8 cellular contexts compared by ENCODE assay signal in genomic region chr7:150406311-150406564, GRCh38. TPM values are rescaled to one million over a fixed set of nuclear protein-coding genes. Genes with fewer than 3 reads are reported as not detected.
DNase-seq lines count a peak whose midpoint lies in the region; ATAC-seq and TF ChIP-seq lines count a peak whose summit lies in the region.

No MANE protein-coding gene starts in this region.

- peak overlapping the region; percentile 99 for H2AFZ ChIP-seq in parathyroid adenoma

- ATAC-seq in Panc1, result no peak
- no peak for ATAC-seq in HG03571 (IDR thresholded peaks at IDR 0.05; ENCODE audit: unreplicated experiment)

- H3K4me3 ChIP-seq in Panc1 (ENCODE audit: low read depth in 2 of 2, low read length in 2 of 2) (peak overlapping the region; percentile 61 to 71; a peak in 3 of 4 replicates), parathyroid adenoma (ENCODE audit: low read depth, low read length) (peak overlapping the region; percentile 60)

- H3K4me1 ChIP-seq in ES-I3 (ENCODE audit: insufficient read depth, low read length) (peaks cover 37% of the 10 kb centered on the region), Panc1 (ENCODE audit: control insufficient read depth, insufficient read depth, low read length) (peaks cover 36% of the 10 kb centered on the region), parathyroid adenoma (peaks cover 28% of the 10 kb centered on the region)

- no peak for DNase-seq in Panc1 (ENCODE audit: low read depth, low spot score)
- DNase-seq in erythroblast (lab: John Stamatoyannopoulos, UW), result peak; percentile 49 to 50
- no peak for DNase-seq in GF-D8 (lab: John Stamatoyannopoulos, UW)
- no peak for DNase-seq in GM10266 (ENCODE audit: extremely low spot score)
- no peak for DNase-seq in NCI-H187 treated with DMSO at 0.1 percent for 48 hours (lab: John Stamatoyannopoulos, UW)

- no peaks in the 10 kb centered on the region for H3K27me3 ChIP-seq in Panc1 (ENCODE audit: control insufficient read depth, insufficient read depth, low read length)
- H3K27me3 ChIP-seq in parathyroid adenoma (ENCODE audit: control insufficient read depth, insufficient read depth, low read length), result no peaks in the 10 kb centered on the region

- POLR2A ChIA-PET in Panc1 (lab: Charles Lee), result no interaction called here

- peak overlapping the region; percentile 63 for H3K4me2 ChIP-seq in parathyroid adenoma (ENCODE audit: low read length)

- TF ChIP-seq CTCF in Panc1 (IDR thresholded peaks at IDR 0.05) (no peak), parathyroid adenoma (IDR thresholded peaks at IDR 0.05) (no peak), GM10266 (IDR thresholded peaks at IDR 0.05; ENCODE audit: control insufficient read depth, insufficient read depth, low read depth, missing control alignments) (no peak)

- peaks cover 5% of the 10 kb centered on the region; the same call in 1 of the 2 replicates for H3K36me3 ChIP-seq in ES-I3 (ENCODE audit: insufficient read depth, low read length)
- no peaks in the 10 kb centered on the region for H3K36me3 ChIP-seq in Panc1 (ENCODE audit: control insufficient read depth, insufficient read depth, low read length)
- no peaks in the 10 kb centered on the region for H3K36me3 ChIP-seq in parathyroid adenoma (ENCODE audit: control insufficient read depth, insufficient read depth, low read length)

- BruUV-seq in Panc1 (replicated peaks; lab: Mats Ljungman, UMichigan), result no TSS peak

- peak overlapping the region; percentile 94 for H3K27ac ChIP-seq in Panc1 (ENCODE audit: low read length)
- peak overlapping the region; percentile 85 for H3K27ac ChIP-seq in parathyroid adenoma

- TF ChIP-seq POLR2A in erythroblast (IDR thresholded peaks at IDR 0.05; ENCODE audit: low read length), result no peak

- intact Hi-C loops in Panc1 (cut with micrococcal nuclease; ENCODE audit: unreplicated experiment), result no loop called here

- H3K9me3 ChIP-seq in ES-I3 (ENCODE audit: control insufficient read depth, insufficient read depth, low read length) (no peaks in the 10 kb centered on the region), Panc1 (ENCODE audit: control insufficient read depth, insufficient read depth, low read depth, low read length) (no peaks in the 10 kb centered on the region), parathyroid adenoma (ENCODE audit: control insufficient read depth, low read length) (no peaks in the 10 kb centered on the region)

- in situ Hi-C loops in Panc1 (cut with HindIII; ENCODE audit: low pct_unique_long_range_greater_than_20kb, low sequenced_read_pairs), result no loop called here

- H3K79me2 ChIP-seq in parathyroid adenoma, result no peaks in the 10 kb centered on the region

- H3K9ac ChIP-seq in ES-I3 (ENCODE audit: low read depth, low read length) (peak overlapping the region; percentile 69; the same call in 1 of the 2 replicates), parathyroid adenoma (no peak overlapping the region)

- CTCF ChIA-PET in Panc1 (lab: Charles Lee), result interaction anchor here (0.6 to 1.2 kb wide), 3 partner anchors 11 to 91 kb away, joined by 3 to 8 read pairs (median 3); no protein-coding TSS in a partner anchor

RNA-seq across cellular contexts. Expression of gene ZNF775, which starts 27.1 kb away (rescaled TPM):
- 14.7 TPM for total RNA-seq in Panc1 (2021; ENCODE audit: unreplicated experiment)
- 14.8 TPM for polyA plus RNA-seq in Panc1 (2012; ENCODE audit: insufficient read length)

RNA-seq across cellular contexts. Expression of gene REPIN1, which starts 37.6 kb away (rescaled TPM):
- 209 TPM for total RNA-seq in Panc1 (2021; ENCODE audit: unreplicated experiment)
- 158 TPM for polyA plus RNA-seq in Panc1 (2012; ENCODE audit: insufficient read length)

RNA-seq across cellular contexts. Expression of gene GIMAP8, which starts 44.2 kb away (rescaled TPM):
- 0.10 TPM for total RNA-seq in Panc1 (2021; ENCODE audit: unreplicated experiment)
- polyA plus RNA-seq in Panc1 (2012; ENCODE audit: insufficient read length), result not detected

Comparison
In these comparisons a context has a peak if more than half of its experiments do, and no peak if none do; other contexts are left out.
1. DNase-seq: peak in erythroblast (2 of 2); none in Panc1 (single experiment), GF-D8 (single experiment), GM10266 (single experiment) and NCI-H187 treated with DMSO at 0.1 percent for 48 hours (single experiment).